Comparison of ENCODE assay signal across 12 cellular contexts in genomic region chr11:93131709-93132108, GRCh38.
A peak's percentile ranks its signal among the peaks of the same experiment; 100 is the strongest.
DNase-seq lines count a peak whose midpoint lies in the region; ATAC-seq and TF ChIP-seq lines count a peak whose summit lies in the region.
"Had no signal": no experiment of that assay in that cellular context is flagged by ENCODE, and none has a peak within 500 bp of the region (broad histone marks: within the 10 kb centered on the region; RNA-seq: fewer than 3 reads in every experiment).

No MANE protein-coding gene starts in this region.

- peak; percentile 25 for DNase-seq in NCI-H1436 (lab: John Stamatoyannopoulos, UW)
- DNase-seq in NCI-H1436 treated with DMSO at 0.1 percent for 48 hours (lab: John Stamatoyannopoulos, UW), result no peak
- peak; percentile 66 for DNase-seq in NCI-H128 (lab: John Stamatoyannopoulos, UW; ENCODE audit: unreplicated experiment)
- DNase-seq in SJCRH30, result peak; percentile 4 to 47
- no peak for DNase-seq in nephron progenitor cell
- no peak for DNase-seq in stimulated activated CD8-positive, alpha-beta memory T cell treated with anti-CD3 and anti-CD28 coated beads, Interleukin-4, amount 100 ng/mL, for 48 hours
- no peak for DNase-seq in stimulated activated CD4-positive, alpha-beta T cell treated with anti-CD3 and anti-CD28 coated beads, Interleukin-1b, Interleukin-23, amount 100 ng/mL, for 48 hours
- DNase-seq: activated gamma-delta T cell, NCI-H446, upper lobe of right lung had no signal

- no peaks in the 10 kb centered on the region for H3K4me1 ChIP-seq in SJCRH30
- H3K4me1 ChIP-seq: A549, upper lobe of right lung had no signal

- H3K4me1 Mint-ChIP-seq in nephron progenitor cell, result peaks cover 6% of the 10 kb centered on the region

- TF ChIP-seq CTCF in nephron progenitor cell (IDR thresholded peaks at IDR 0.05), result peak; percentile 13

- H3K27ac Mint-ChIP-seq in nephron progenitor cell, result no peak overlapping the region

- H3K4me3 ChIP-seq in SJCRH30, result no peak overlapping the region
- H3K4me3 ChIP-seq: A549, upper lobe of right lung had no signal

- H3K27ac ChIP-seq in SJCRH30, result no peak overlapping the region
- H3K27ac ChIP-seq: A549, upper lobe of right lung had no signal

- no peak overlapping the region for H3K4me3 Mint-ChIP-seq in nephron progenitor cell

- no peaks in the 10 kb centered on the region for H3K9me3 ChIP-seq in SJCRH30 (replicated peaks)
- H3K9me3 ChIP-seq: A549, upper lobe of right lung had no signal

- no peaks in the 10 kb centered on the region for H3K27me3 Mint-ChIP-seq in nephron progenitor cell (ENCODE audit: low read depth, poor library complexity)

- H3K36me3 Mint-ChIP-seq in nephron progenitor cell (ENCODE audit: low read depth), result peaks cover 15% of the 10 kb centered on the region

- no peaks in the 10 kb centered on the region for H3K36me3 ChIP-seq in SJCRH30
- H3K36me3 ChIP-seq: upper lobe of right lung had no signal

- H3K9me3 Mint-ChIP-seq in nephron progenitor cell, result peaks cover 5% of the 10 kb centered on the region

- no peaks in the 10 kb centered on the region for H3K27me3 ChIP-seq in SJCRH30
- H3K27me3 ChIP-seq: upper lobe of right lung had no signal

- ATAC-seq in GM21390 (IDR thresholded peaks at IDR 0.05; ENCODE audit: unreplicated experiment), result no peak
- ATAC-seq: upper lobe of right lung had no signal

Comparison
In these comparisons a context has a peak if more than half of its experiments do, and no peak if none do; other contexts are left out.
1. DNase-seq: peak in NCI-H1436 (single experiment), NCI-H128 (single experiment) and SJCRH30 (2 of 2); none in NCI-H1436 treated with DMSO at 0.1 percent for 48 hours (single experiment), nephron progenitor cell (single experiment), stimulated activated CD8-positive, alpha-beta memory T cell treated with anti-CD3 and anti-CD28 coated beads, Interleukin-4, amount 100 ng/mL, for 48 hours (single experiment) and stimulated activated CD4-positive, alpha-beta T cell treated with anti-CD3 and anti-CD28 coated beads, Interleukin-1b, Interleukin-23, amount 100 ng/mL, for 48 hours (single experiment).